16 cellular contexts compared by ENCODE assay signal in genomic region chr2:64808092-64808491, GRCh38.
DNase-seq lines count a peak whose midpoint lies in the region; ATAC-seq and TF ChIP-seq lines count a peak whose summit lies in the region.
"Had no signal": no experiment of that assay in that cellular context is flagged by ENCODE, and none has a peak within 500 bp of the region (broad histone marks: within the 10 kb centered on the region; RNA-seq: fewer than 3 reads in every experiment).

No MANE protein-coding gene starts in this region.

- no peaks in the 10 kb centered on the region for H3K9me3 Mint-ChIP-seq in HFFc6
- H3K9me3 Mint-ChIP-seq: activated CD4-positive, alpha-beta T cell treated with anti-CD3 and anti-CD28 coated beads, Interleukin-2, amount 10 ng/mL, durations not matched to agents 7 days and 5 days; CD8-positive, alpha-beta memory T cell had no signal

- H3K36me3 ChIP-seq in Peyer's patch = no peaks in the 10 kb centered on the region
- H3K36me3 ChIP-seq: sigmoid colon, uterus had no signal

- DNase-seq in HFFc6 (no peak), NCI-H82 treated with DMSO at 0.1 percent for 48 hours (lab: John Stamatoyannopoulos, UW; ENCODE audit: unreplicated experiment) (peak; percentile 8), epithelial cell of prostate (ENCODE audit: low read depth, low spot score) (no peak), foreskin fibroblast (no peak), NCI-H1694 (lab: John Stamatoyannopoulos, UW) (no peak), Peyer's patch (no peak)
- DNase-seq: activated CD4-positive, alpha-beta T cell treated with anti-CD3 and anti-CD28 coated beads, Interleukin-2, amount 10 ng/mL, durations not matched to agents 7 days and 5 days; CD8-positive, alpha-beta memory T cell; KBM-7; NCI-H1105 treated with DMSO at 0.1 percent for 48 hours; RPMI8226; sigmoid colon; uterus had no signal

- no peak overlapping the region for H3K4me3 ChIP-seq in foreskin fibroblast (ENCODE audit: low read depth in 1 of 2, low read length in 2 of 2)
- H3K4me3 ChIP-seq in Peyer's patch = no peak overlapping the region
- H3K4me3 ChIP-seq: sigmoid colon, uterus had no signal

- H3K36me3 Mint-ChIP-seq in HFFc6 (ENCODE audit: low read depth) = peaks cover 9% of the 10 kb centered on the region; the same call in 1 of the 2 replicates
- H3K36me3 Mint-ChIP-seq: CD8-positive, alpha-beta memory T cell had no signal

- H3K27ac ChIP-seq in 22Rv1 = peak overlapping the region; percentile 53
- peak overlapping the region; percentile 78 for H3K27ac ChIP-seq in epithelial cell of prostate
- no peak overlapping the region for H3K27ac ChIP-seq in Peyer's patch
- H3K27ac ChIP-seq: parathyroid adenoma, sigmoid colon, uterus had no signal

- H3K27me3 ChIP-seq in Peyer's patch = no peaks in the 10 kb centered on the region
- H3K27me3 ChIP-seq: sigmoid colon, uterus had no signal

- H3K4me1 ChIP-seq in Peyer's patch = no peaks in the 10 kb centered on the region
- H3K4me1 ChIP-seq: parathyroid adenoma, sigmoid colon, uterus had no signal

- H3K27me3 Mint-ChIP-seq in HFFc6 (ENCODE audit: insufficient read depth) = 0 out of 2 replicates have a peak, but pooled peaks cover 1% of the 10 kb centered on the region
- H3K27me3 Mint-ChIP-seq: activated CD4-positive, alpha-beta T cell treated with anti-CD3 and anti-CD28 coated beads, Interleukin-2, amount 10 ng/mL, durations not matched to agents 7 days and 5 days had no signal

- TF ChIP-seq CTCF in 22Rv1 (IDR thresholded peaks at IDR 0.05) (no peak), HFFc6 (IDR thresholded peaks at IDR 0.05) (no peak), foreskin fibroblast (IDR thresholded peaks at IDR 0.05; ENCODE audit: low read depth, low read length) (no peak), Peyer's patch (IDR thresholded peaks at IDR 0.05) (no peak)

- no peak for ATAC-seq in GM18907 (IDR thresholded peaks at IDR 0.05; ENCODE audit: unreplicated experiment)

- no peaks in the 10 kb centered on the region for H3K9me3 ChIP-seq in Peyer's patch
- H3K9me3 ChIP-seq: sigmoid colon, uterus had no signal

- H3K4me3 Mint-ChIP-seq in HFFc6 = peak overlapping the region; percentile 72
- H3K4me3 Mint-ChIP-seq: activated CD4-positive, alpha-beta T cell treated with anti-CD3 and anti-CD28 coated beads, Interleukin-2, amount 10 ng/mL, durations not matched to agents 7 days and 5 days; CD8-positive, alpha-beta memory T cell had no signal

- TF ChIP-seq POLR2A in Peyer's patch (IDR thresholded peaks at IDR 0.05) = no peak

- H3K4me1 Mint-ChIP-seq in HFFc6 (ENCODE audit: low read depth) = peaks cover 54% of the 10 kb centered on the region

- H3K27ac Mint-ChIP-seq in HFFc6 = peak overlapping the region; percentile 90
- H3K27ac Mint-ChIP-seq: activated CD4-positive, alpha-beta T cell treated with anti-CD3 and anti-CD28 coated beads, Interleukin-2, amount 10 ng/mL, durations not matched to agents 7 days and 5 days; CD8-positive, alpha-beta memory T cell had no signal

Comparison
In these comparisons a context has a peak if more than half of its experiments do, and no peak if none do; other contexts are left out.
1. H3K27ac ChIP-seq: peak in 22Rv1 (single experiment) and epithelial cell of prostate (single experiment); none in Peyer's patch (0 of 4).